8 cellular contexts compared by ENCODE assay signal in the genomic region with DNA sequence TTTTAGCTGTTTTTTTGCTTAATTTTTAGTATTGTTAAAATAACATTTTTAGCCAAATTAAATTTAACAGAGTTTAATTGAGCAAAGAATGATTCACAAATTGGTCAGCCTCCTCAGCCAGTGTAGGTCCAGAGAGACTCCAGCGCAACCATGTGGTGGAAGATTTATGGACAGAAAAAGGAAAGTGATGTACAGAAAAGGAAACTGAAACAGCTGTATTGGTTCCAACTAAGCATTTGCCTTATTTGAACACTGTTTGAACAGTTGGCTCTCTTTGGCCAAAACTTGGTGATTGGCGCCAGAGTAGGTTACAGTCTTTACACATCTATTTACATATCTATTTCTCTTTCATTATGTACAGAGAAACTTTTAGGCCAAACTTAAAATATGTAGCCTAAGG. TPM values are rescaled to one million over a fixed set of nuclear protein-coding genes. Genes with fewer than 3 reads are reported as not detected.
DNase-seq lines count a peak whose midpoint lies in the region; ATAC-seq and TF ChIP-seq lines count a peak whose summit lies in the region.

No MANE protein-coding gene starts in this region.

- CTCF ChIA-PET in Calu3 (lab: Charles Lee) = interaction anchor here (0.6 kb wide), 1 partner anchor 61 kb away, joined by 3 read pairs; no protein-coding TSS in a partner anchor

- H3K4me3 ChIP-seq in skeletal muscle satellite cell (ENCODE audit: low read length) (no peak overlapping the region), thyroid gland (replicated peaks in 1 of 3) (no peak overlapping the region)

- H3K9me3 Mint-ChIP-seq in Calu3 (ENCODE audit: low read depth, unreplicated experiment) (no peaks in the 10 kb centered on the region), chondrocyte (ENCODE audit: low read depth) (no peaks in the 10 kb centered on the region)

- DNase-seq in Calu3 (peak; percentile 14), NCI-H774 (lab: John Stamatoyannopoulos, UW) (peak; percentile 63), chondrocyte (ENCODE audit: low spot score) (no peak), thyroid gland (no peak)
- DNase-seq in activated CD8-positive, alpha-beta memory T cell treated with anti-CD3 and anti-CD28 coated beads, Interleukin-2, amount 50 U/mL, for 4 hours = no peak

- no peak overlapping the region for H3K4me3 Mint-ChIP-seq in Calu3 (ENCODE audit: low read depth, unreplicated experiment)
- H3K4me3 Mint-ChIP-seq in chondrocyte (ENCODE audit: unreplicated experiment) = no peak overlapping the region

- TF ChIP-seq CTCF in Calu3 (IDR thresholded peaks at IDR 0.05; ENCODE audit: unreplicated experiment) (no peak), chondrocyte (IDR thresholded peaks at IDR 0.05) (peak; percentile 61), thyroid gland (IDR thresholded peaks at IDR 0.05) (no peak)

- H3K36me3 Mint-ChIP-seq in Calu3 (ENCODE audit: insufficient read depth, unreplicated experiment) = no peaks in the 10 kb centered on the region
- H3K36me3 Mint-ChIP-seq in chondrocyte (ENCODE audit: low read depth) = peaks cover 5% of the 10 kb centered on the region

- peaks cover 4% of the 10 kb centered on the region for H3K4me1 ChIP-seq in skeletal muscle satellite cell (ENCODE audit: control insufficient read depth, insufficient read depth, low read length)
- H3K4me1 ChIP-seq in thyroid gland = peaks cover 0 to 5% of the 10 kb centered on the region in 2 donors

- intact Hi-C loops in Calu3 (cut with micrococcal nuclease; ENCODE audit: unreplicated experiment) = no loop called here
- intact Hi-C loops in thyroid gland (cut with DNase I) = no loop called here

- no peak overlapping the region for H3K27ac ChIP-seq in thyroid gland

- H3K27ac Mint-ChIP-seq in Calu3 (ENCODE audit: unreplicated experiment) = no peak overlapping the region
- peak overlapping the region; percentile 49 for H3K27ac Mint-ChIP-seq in chondrocyte (ENCODE audit: unreplicated experiment)

- WGBS in thyroid gland, 2 donors = 68 to 75% methylated on average over 2 of the region's 2 CpGs

- H3K9me3 ChIP-seq in skeletal muscle satellite cell (replicated peaks; ENCODE audit: low read length) = no peaks in the 10 kb centered on the region
- H3K9me3 ChIP-seq in thyroid gland = no peaks in the 10 kb centered on the region

- BruUV-seq in Calu3 (replicated peaks; lab: Mats Ljungman, UMichigan) = no TSS peak

- no peaks in the 10 kb centered on the region for H3K27me3 ChIP-seq in skeletal muscle satellite cell (ENCODE audit: control insufficient read depth, insufficient read depth, low read length)
- H3K27me3 ChIP-seq in thyroid gland = no peaks in the 10 kb centered on the region

- H3K36me3 ChIP-seq in skeletal muscle satellite cell (ENCODE audit: insufficient read depth, low read length) (no peaks in the 10 kb centered on the region), thyroid gland (no peaks in the 10 kb centered on the region)

- H3K27me3 Mint-ChIP-seq in Calu3 (ENCODE audit: unreplicated experiment) = no peaks in the 10 kb centered on the region
- no peaks in the 10 kb centered on the region for H3K27me3 Mint-ChIP-seq in chondrocyte (ENCODE audit: low read depth)

- peak overlapping the region; percentile 66 for H3K4me2 ChIP-seq in skeletal muscle satellite cell (ENCODE audit: low read length)

- no peaks in the 10 kb centered on the region for H3K4me1 Mint-ChIP-seq in Calu3 (ENCODE audit: low read depth, unreplicated experiment)
- peaks cover 13% of the 10 kb centered on the region for H3K4me1 Mint-ChIP-seq in chondrocyte (ENCODE audit: low read depth)

- ATAC-seq in GM19023 (IDR thresholded peaks at IDR 0.05; ENCODE audit: unreplicated experiment) = peak; percentile 83
- ATAC-seq in HG03045 (IDR thresholded peaks at IDR 0.05; ENCODE audit: unreplicated experiment) = peak; percentile 94

- no peak overlapping the region for H3K9ac ChIP-seq in skeletal muscle satellite cell (ENCODE audit: low read depth, low read length)

- no peak for TF ChIP-seq POLR2A in thyroid gland (IDR thresholded peaks at IDR 0.05)

RNA-seq across cellular contexts. Expression of a gene that starts 19.4 kb away (rescaled TPM):
- total RNA-seq in Calu3 (2022) (23.5 and 24.1 TPM in 2 replicates), chondrocyte (22.1 to 25.1 TPM (median 22.9 TPM) in 3 replicates), thyroid gland (10 to 100 TPM; 20.3 to 29.9 (median 22.1) TPM)
- total RNA-seq in skeletal muscle satellite cell (2012; rRNA removed) = 23.6 and 24.1 TPM in 2 replicates

RNA-seq across cellular contexts. Expression of a gene that starts 54.7 kb away (rescaled TPM):
- 51.8 and 56.3 TPM in 2 replicates for total RNA-seq in Calu3 (2022)
- 20.4 to 28.1 TPM (median 21.2 TPM) in 3 replicates for total RNA-seq in chondrocyte
- 30.4 and 35.2 TPM in 2 replicates for total RNA-seq in skeletal muscle satellite cell (2012; rRNA removed)
- 10 to 100 TPM; 46.7 to 77.8 (median 65.7) TPM for total RNA-seq in thyroid gland

Comparison
In these comparisons a context has a peak if more than half of its experiments do, and no peak if none do; other contexts are left out.
1. DNase-seq: peak in Calu3 (single experiment) and NCI-H774 (single experiment); none in chondrocyte (single experiment), activated CD8-positive, alpha-beta memory T cell treated with anti-CD3 and anti-CD28 coated beads, Interleukin-2, amount 50 U/mL, for 4 hours (single experiment) and thyroid gland (0 of 2).